Comparison of ENCODE assay signal across 8 cellular contexts in the genomic region with DNA sequence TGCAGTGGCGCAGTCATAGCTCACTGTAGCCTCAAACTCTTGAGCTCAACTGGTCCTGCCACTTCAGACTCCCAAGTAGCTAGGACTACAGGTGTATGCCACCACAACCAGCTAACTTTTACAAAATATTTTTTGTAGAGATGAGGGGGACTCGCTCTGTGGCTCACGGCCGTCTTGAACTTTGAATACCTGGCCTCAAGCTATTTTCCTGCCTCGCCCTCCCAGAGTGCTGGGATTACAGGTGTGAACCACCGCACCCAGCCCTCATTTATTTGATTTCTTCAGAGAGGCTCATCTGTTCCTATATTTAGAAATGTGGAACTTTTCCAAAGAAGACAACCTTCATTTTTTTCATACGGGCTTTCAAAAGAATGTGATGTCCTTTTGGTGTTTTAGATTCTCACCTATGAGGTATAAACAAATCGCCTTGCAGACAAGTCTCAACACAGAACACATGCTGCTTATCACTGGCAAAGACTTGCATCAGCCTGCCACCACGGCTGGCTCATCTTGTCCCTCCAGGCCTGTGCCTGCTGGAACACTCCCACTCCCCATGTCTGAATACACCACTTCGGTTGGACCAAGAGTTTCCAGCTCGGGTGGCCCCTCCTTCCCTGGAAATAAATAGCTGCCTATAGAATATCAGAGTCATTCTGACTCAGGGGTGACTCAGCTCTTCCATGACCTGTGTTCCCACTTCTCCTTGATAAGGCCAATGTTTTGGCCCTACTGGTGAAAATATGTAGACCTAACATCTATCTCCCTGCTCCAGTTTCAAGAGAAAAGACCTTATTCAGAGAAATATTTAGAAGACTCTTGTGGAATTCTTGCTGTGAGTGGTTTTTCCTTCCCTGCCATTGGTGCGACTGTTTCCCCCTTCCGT.
DNase-seq lines count a peak whose midpoint lies in the region; ATAC-seq and TF ChIP-seq lines count a peak whose summit lies in the region.

No MANE protein-coding gene starts in this region.

- H3K4me1 Mint-ChIP-seq in brain, result peaks cover 44% of the 10 kb centered on the region

- in situ Hi-C loops in SK-MEL-5 (cut with HindIII; ENCODE audit: low pct_unique_long_range_greater_than_20kb, low sequenced_read_pairs), result no loop called here

- TF ChIP-seq CTCF in brain (conservative IDR thresholded peaks at IDR 0.05) (no peak), lower leg skin (IDR thresholded peaks at IDR 0.05) (no peak)

- intact Hi-C loops in lower leg skin (cut with DNase I; ENCODE audit: low total_unique reads), result no loop called here

- H3K4me3 ChIP-seq in lower leg skin (ENCODE audit: low read depth, poor library complexity, severe bottlenecking), result no peak overlapping the region

- H3K36me3 Mint-ChIP-seq in brain, result no peaks in the 10 kb centered on the region

- WGBS in lower leg skin, 2 donors, result 53 to 55% methylated on average over 13 of the region's 13 CpGs

- H3K9me3 Mint-ChIP-seq in brain, result no peaks in the 10 kb centered on the region

- ATAC-seq in GM18867 (IDR thresholded peaks at IDR 0.05; ENCODE audit: unreplicated experiment), result no peak
- ATAC-seq in GM18858 (IDR thresholded peaks at IDR 0.05; ENCODE audit: unreplicated experiment), result no peak

- H3K27me3 Mint-ChIP-seq in brain, result no peaks in the 10 kb centered on the region

- peak overlapping the region in 1 of 5 experiments; percentile 17 for H3K4me3 Mint-ChIP-seq in brain

- TF ChIP-seq POLR2A in lower leg skin (IDR thresholded peaks at IDR 0.05), result no peak

- DNase-seq in NCI-H146 (lab: John Stamatoyannopoulos, UW) (peak; percentile 38), NCI-H146 treated with DMSO at 0.1 percent for 48 hours (lab: John Stamatoyannopoulos, UW; ENCODE audit: unreplicated experiment) (no peak), SK-MEL-5 (ENCODE audit: low read depth, low spot score) (peak; percentile 91), lower leg skin (ENCODE audit: low spot score in 2 of 2) (peak; percentile 81 to 87)
- DNase-seq in stimulated activated CD8-positive, alpha-beta memory T cell treated with anti-CD3 and anti-CD28 coated beads, Interleukin-7, amount 100 ng/mL, for 24 hours (ENCODE audit: low read depth), result peak; percentile 37

- H3K27ac Mint-ChIP-seq in brain, result peak overlapping the region; percentile 17 to 90 (median 63)
